Comparison of ENCODE assay signal across 1 cellular context in genomic region chr19:55528030-55528801, GRCh38.
TF ChIP-seq lines count a peak whose summit lies in the region.

No MANE protein-coding gene starts in this region.

TF ChIP-seq in A549, 52 proteins besides CTCF, POLR2A, EP300 and RAD21 (continued from another document):
- no peak for TF ChIP-seq RFX5 (IDR thresholded peaks at IDR 0.05)
- TF ChIP-seq EHMT2 (IDR thresholded peaks at IDR 0.05; ENCODE audit: low read depth): no peak
- TF ChIP-seq SMC3 (IDR thresholded peaks at IDR 0.05): no peak
- no peak for TF ChIP-seq HOXA7 (CRISPR knock-in tag; IDR thresholded peaks at IDR 0.05)
- TF ChIP-seq RARB (CRISPR knock-in tag; IDR thresholded peaks at IDR 0.05): no peak
- no peak for TF ChIP-seq TFCP2L1 (CRISPR knock-in tag; IDR thresholded peaks at IDR 0.05)
- TF ChIP-seq MAZ (IDR thresholded peaks at IDR 0.05; ENCODE audit: borderline replicate concordance, low read depth, low read length): no peak
- TF ChIP-seq JUNB (IDR thresholded peaks at IDR 0.05): no peak
- no peak for TF ChIP-seq ZFP36 (IDR thresholded peaks at IDR 0.05; ENCODE audit: borderline replicate concordance, partially characterized antibody)
- no peak for TF ChIP-seq BHLHE40 (IDR thresholded peaks at IDR 0.05; ENCODE audit: low read depth, low read length)
- no peak for TF ChIP-seq RNF2 (IDR thresholded peaks at IDR 0.05; ENCODE audit: borderline replicate concordance, low read depth)
- no peak for TF ChIP-seq MAX (IDR thresholded peaks at IDR 0.05)
- TF ChIP-seq ZNF302 (CRISPR knock-in tag; IDR thresholded peaks at IDR 0.05): no peak
- TF ChIP-seq NPAS2 (CRISPR knock-in tag; IDR thresholded peaks at IDR 0.05; ENCODE audit: borderline replicate concordance): no peak
